Comparison of ENCODE assay signal across 8 cellular contexts in genomic region chr11:44949160-44950035, GRCh38. TPM values are rescaled to one million over a fixed set of nuclear protein-coding genes. Genes with fewer than 3 reads are reported as not detected.
DNase-seq lines count a peak whose midpoint lies in the region; ATAC-seq and TF ChIP-seq lines count a peak whose summit lies in the region.

No MANE protein-coding gene starts in this region.

- no peaks in the 10 kb centered on the region for H3K9me3 ChIP-seq in liver (ENCODE audit: control insufficient read depth in 4 of 4, low read length in 3 of 4)

- TF ChIP-seq RAD21 in liver (IDR thresholded peaks at IDR 0.05), result peak in 1 of 2 donors; percentile 18

- no peak overlapping the region for H3K9ac ChIP-seq in liver (ENCODE audit: low read depth in 1 of 2, low read length in 2 of 2)

- H3K27me3 ChIP-seq in liver (ENCODE audit: control insufficient read depth in 4 of 4, insufficient read depth in 4 of 4, low read length in 3 of 4), result no peaks in the 10 kb centered on the region

- H3K4me3 ChIP-seq in liver (ENCODE audit: low read depth in 1 of 3, low read length in 3 of 3), result peak overlapping the region in 2 of 3 donors; percentile 14 to 58

- peak; percentile 84 for TF ChIP-seq CTCF in chondrocyte (IDR thresholded peaks at IDR 0.05)
- TF ChIP-seq CTCF in liver (IDR thresholded peaks at IDR 0.05; ENCODE audit: low read depth, low read length, missing input control), result peak; percentile 20

- in situ Hi-C loops in SK-MEL-5 (cut with HindIII; ENCODE audit: low pct_unique_long_range_greater_than_20kb, low sequenced_read_pairs), result no loop called here

- peak overlapping the region; percentile 40 to 66 for H3K27ac ChIP-seq in liver (ENCODE audit: low read depth in 1 of 2, low read length in 2 of 2)

- peak overlapping the region; percentile 7 for H3K4me3 Mint-ChIP-seq in T-helper 1 cell treated with Interleukin-12 subunit alpha and Interleukin-12 subunit beta and Interleukin-4 antibody, amounts not matched to agents 30 μg/mL and 1 μg/mL, for 36 hours
- H3K4me3 Mint-ChIP-seq in chondrocyte (ENCODE audit: unreplicated experiment), result peak overlapping the region; percentile 86
- H3K4me3 Mint-ChIP-seq in stimulated activated naive CD8-positive, alpha-beta T cell treated with anti-CD3 and anti-CD28 coated beads, Interleukin-15, amount 100 ng/mL, for 72 hours, result peak overlapping the region; percentile 79 to 88

- H3K36me3 Mint-ChIP-seq in T-helper 1 cell treated with Interleukin-12 subunit alpha and Interleukin-12 subunit beta and Interleukin-4 antibody, amounts not matched to agents 30 μg/mL and 1 μg/mL, for 36 hours (ENCODE audit: low read depth), result no peaks in the 10 kb centered on the region
- H3K36me3 Mint-ChIP-seq in chondrocyte (ENCODE audit: low read depth), result peaks cover 2% of the 10 kb centered on the region

- ATAC-seq in stimulated activated naive CD8-positive, alpha-beta T cell treated with anti-CD3 and anti-CD28 coated beads, Interleukin-15, amount 100 ng/mL, for 72 hours, result peak; percentile 33
- ATAC-seq in HG03280 (IDR thresholded peaks at IDR 0.05; ENCODE audit: unreplicated experiment), result no peak

- H3K27ac Mint-ChIP-seq in T-helper 1 cell treated with Interleukin-12 subunit alpha and Interleukin-12 subunit beta and Interleukin-4 antibody, amounts not matched to agents 30 μg/mL and 1 μg/mL, for 36 hours, result no peak overlapping the region
- H3K27ac Mint-ChIP-seq in chondrocyte (ENCODE audit: unreplicated experiment), result no peak overlapping the region
- no peak overlapping the region for H3K27ac Mint-ChIP-seq in stimulated activated naive CD8-positive, alpha-beta T cell treated with anti-CD3 and anti-CD28 coated beads, Interleukin-15, amount 100 ng/mL, for 72 hours

- H3K36me3 ChIP-seq in liver (ENCODE audit: control insufficient read depth in 4 of 4, insufficient read depth in 3 of 4, low read depth in 1 of 4, low read length in 3 of 4), result no peaks in the 10 kb centered on the region

- WGBS in liver, result 12% methylated on average over 57 of the region's 57 CpGs

- H3K4me1 Mint-ChIP-seq in T-helper 1 cell treated with Interleukin-12 subunit alpha and Interleukin-12 subunit beta and Interleukin-4 antibody, amounts not matched to agents 30 μg/mL and 1 μg/mL, for 36 hours (ENCODE audit: low read depth), result no peaks in the 10 kb centered on the region
- H3K4me1 Mint-ChIP-seq in chondrocyte (ENCODE audit: low read depth), result peaks cover 21% of the 10 kb centered on the region
- peaks cover 25% of the 10 kb centered on the region for H3K4me1 Mint-ChIP-seq in stimulated activated naive CD8-positive, alpha-beta T cell treated with anti-CD3 and anti-CD28 coated beads, Interleukin-15, amount 100 ng/mL, for 72 hours

- no peak for DNase-seq in T-helper 1 cell
- peak; percentile 40 for DNase-seq in SK-MEL-5 (ENCODE audit: low read depth, low spot score)
- no peak for DNase-seq in chondrocyte (ENCODE audit: low spot score)
- DNase-seq in stimulated activated naive CD8-positive, alpha-beta T cell treated with anti-CD3 and anti-CD28 coated beads, Interleukin-15, amount 100 ng/mL, for 72 hours, result peak in 1 of 2 donors; percentile 23
- DNase-seq in SW 1271 (lab: John Stamatoyannopoulos, UW), result no peak

- H3K4me1 ChIP-seq in liver (ENCODE audit: control insufficient read depth in 4 of 4, insufficient read depth in 4 of 4, low read length in 3 of 4), result peaks cover 0 to 7% (median 5%) of the 10 kb centered on the region in 4 donors

- H3K9me3 Mint-ChIP-seq in T-helper 1 cell treated with Interleukin-12 subunit alpha and Interleukin-12 subunit beta and Interleukin-4 antibody, amounts not matched to agents 30 μg/mL and 1 μg/mL, for 36 hours, result no peaks in the 10 kb centered on the region
- no peaks in the 10 kb centered on the region for H3K9me3 Mint-ChIP-seq in chondrocyte (ENCODE audit: low read depth)
- H3K9me3 Mint-ChIP-seq in stimulated activated naive CD8-positive, alpha-beta T cell treated with anti-CD3 and anti-CD28 coated beads, Interleukin-15, amount 100 ng/mL, for 72 hours, result no peaks in the 10 kb centered on the region

- H3K27me3 Mint-ChIP-seq in T-helper 1 cell treated with Interleukin-12 subunit alpha and Interleukin-12 subunit beta and Interleukin-4 antibody, amounts not matched to agents 30 μg/mL and 1 μg/mL, for 36 hours (ENCODE audit: low read depth), result peaks cover 26% of the 10 kb centered on the region
- H3K27me3 Mint-ChIP-seq in chondrocyte (ENCODE audit: low read depth), result no peaks in the 10 kb centered on the region
- H3K27me3 Mint-ChIP-seq in stimulated activated naive CD8-positive, alpha-beta T cell treated with anti-CD3 and anti-CD28 coated beads, Interleukin-15, amount 100 ng/mL, for 72 hours, result peaks cover 8% of the 10 kb centered on the region

TF ChIP-seq in liver, 16 proteins besides CTCF, POLR2A, EP300 and RAD21:
- no peak for TF ChIP-seq GABPA (IDR thresholded peaks at IDR 0.05 in 1 of 2, conservative IDR thresholded peaks at IDR 0.05 in 1 of 2)
- TF ChIP-seq HNF4G (IDR thresholded peaks at IDR 0.05), result no peak
- TF ChIP-seq ZBTB33 (IDR thresholded peaks at IDR 0.05), result no peak
- TF ChIP-seq EGR1 (IDR thresholded peaks at IDR 0.05; ENCODE audit: low read depth in 2 of 2), result no peak
- TF ChIP-seq MAX (IDR thresholded peaks at IDR 0.05), result no peak
- TF ChIP-seq JUND (IDR thresholded peaks at IDR 0.05), result no peak
- no peak for TF ChIP-seq HNF4A (conservative IDR thresholded peaks at IDR 0.05)
- no peak for TF ChIP-seq YY1 (IDR thresholded peaks at IDR 0.05)
- TF ChIP-seq, protein P1, sequence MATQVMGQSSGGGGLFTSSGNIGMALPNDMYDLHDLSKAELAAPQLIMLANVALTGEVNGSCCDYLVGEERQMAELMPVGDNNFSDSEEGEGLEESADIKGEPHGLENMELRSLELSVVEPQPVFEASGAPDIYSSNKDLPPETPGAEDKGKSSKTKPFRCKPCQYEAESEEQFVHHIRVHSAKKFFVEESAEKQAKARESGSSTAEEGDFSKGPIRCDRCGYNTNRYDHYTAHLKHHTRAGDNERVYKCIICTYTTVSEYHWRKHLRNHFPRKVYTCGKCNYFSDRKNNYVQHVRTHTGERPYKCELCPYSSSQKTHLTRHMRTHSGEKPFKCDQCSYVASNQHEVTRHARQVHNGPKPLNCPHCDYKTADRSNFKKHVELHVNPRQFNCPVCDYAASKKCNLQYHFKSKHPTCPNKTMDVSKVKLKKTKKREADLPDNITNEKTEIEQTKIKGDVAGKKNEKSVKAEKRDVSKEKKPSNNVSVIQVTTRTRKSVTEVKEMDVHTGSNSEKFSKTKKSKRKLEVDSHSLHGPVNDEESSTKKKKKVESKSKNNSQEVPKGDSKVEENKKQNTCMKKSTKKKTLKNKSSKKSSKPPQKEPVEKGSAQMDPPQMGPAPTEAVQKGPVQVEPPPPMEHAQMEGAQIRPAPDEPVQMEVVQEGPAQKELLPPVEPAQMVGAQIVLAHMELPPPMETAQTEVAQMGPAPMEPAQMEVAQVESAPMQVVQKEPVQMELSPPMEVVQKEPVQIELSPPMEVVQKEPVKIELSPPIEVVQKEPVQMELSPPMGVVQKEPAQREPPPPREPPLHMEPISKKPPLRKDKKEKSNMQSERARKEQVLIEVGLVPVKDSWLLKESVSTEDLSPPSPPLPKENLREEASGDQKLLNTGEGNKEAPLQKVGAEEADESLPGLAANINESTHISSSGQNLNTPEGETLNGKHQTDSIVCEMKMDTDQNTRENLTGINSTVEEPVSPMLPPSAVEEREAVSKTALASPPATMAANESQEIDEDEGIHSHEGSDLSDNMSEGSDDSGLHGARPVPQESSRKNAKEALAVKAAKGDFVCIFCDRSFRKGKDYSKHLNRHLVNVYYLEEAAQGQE (IDR thresholded peaks at IDR 0.05), result no peak
- TF ChIP-seq TAF1 (conservative IDR thresholded peaks at IDR 0.05), result no peak
- TF ChIP-seq FOXA1 (IDR thresholded peaks at IDR 0.05), result no peak
- TF ChIP-seq NR2F2 (IDR thresholded peaks at IDR 0.05), result no peak
- TF ChIP-seq RXRA (IDR thresholded peaks at IDR 0.05), result no peak
- TF ChIP-seq SP1 (IDR thresholded peaks at IDR 0.05), result no peak
- no peak for TF ChIP-seq ATF3 (IDR thresholded peaks at IDR 0.05)
- no peak for TF ChIP-seq FOXA2 (IDR thresholded peaks at IDR 0.05)

RNA-seq across cellular contexts. Expression of gene TP53I11, which starts 1.3 kb away (rescaled TPM):
- 3.2 and 4.0 TPM in 2 replicates for total RNA-seq in SK-MEL-5 (2014; rRNA removed; shearing (Covaris generic))
- 25.8 and 28.9 TPM in 2 replicates for polyA plus RNA-seq in SK-MEL-5 (2015; cell fraction: cytosol; rRNA removed)
- polyA plus RNA-seq in SK-MEL-5 (2015; cell fraction: nucleus; rRNA removed), result 11.3 and 12.8 TPM in 2 replicates
- total RNA-seq in chondrocyte (50.1 to 97.5 TPM (median 96.9 TPM) in 3 replicates), liver (1 to 10 TPM; 7.7 to 9.0 TPM)
- 10 to 100 TPM in 1 of 2 donors, 1 to 10 TPM in 1; 3.6 to 16.0 TPM for polyA plus RNA-seq in liver

Comparison
In these comparisons a context has a peak if more than half of its experiments do, and no peak if none do; other contexts are left out.
1. H3K4me3 Mint-ChIP-seq: peak in every context shown above with its lines; median percentile 86 in chondrocyte; 84 in stimulated activated naive CD8-positive, alpha-beta T cell treated with anti-CD3 and anti-CD28 coated beads, Interleukin-15, amount 100 ng/mL, for 72 hours; 7 in T-helper 1 cell treated with Interleukin-12 subunit alpha and Interleukin-12 subunit beta and Interleukin-4 antibody, amounts not matched to agents 30 μg/mL and 1 μg/mL, for 36 hours.